8 cellular contexts compared by ENCODE assay signal in genomic region chr20:62304331-62305148, GRCh38. TPM values are rescaled to one million over a fixed set of nuclear protein-coding genes. Genes with fewer than 3 reads are reported as not detected.
DNase-seq lines count a peak whose midpoint lies in the region; ATAC-seq and TF ChIP-seq lines count a peak whose summit lies in the region.

No MANE protein-coding gene starts in this region.

- H2BK120ac ChIP-seq in mesendoderm (ENCODE audit: low read depth, low read length), result no peak overlapping the region

- H3K23ac ChIP-seq in mesendoderm (ENCODE audit: low read length), result peak overlapping the region; percentile 45

- H3K27me3 ChIP-seq in heart right ventricle (no peaks in the 10 kb centered on the region), brain microvascular endothelial cell (replicated peaks) (no peaks in the 10 kb centered on the region), mesendoderm (ENCODE audit: insufficient read depth, low read length, poor library complexity) (no peaks in the 10 kb centered on the region)

- H3K56ac ChIP-seq in mesendoderm (ENCODE audit: low read length), result peak overlapping the region; percentile 99

- no peak for ATAC-seq in heart right ventricle
- no peak for ATAC-seq in left ventricle myocardium superior
- ATAC-seq in omental fat pad (ENCODE audit: low FRiP score), result no peak
- no peak for ATAC-seq in GM19023 (IDR thresholded peaks at IDR 0.05; ENCODE audit: unreplicated experiment)

- intact Hi-C loops in heart right ventricle (cut with DNase I), result loop anchor here in 8 of 10 donors (5.0 to 10.0 kb wide), 8 partner anchors 38 to 190 kb away; partner anchors contain the start of genes RPS21 (in 2 of the 8) and LAMA5 (in 1 of the 8)
- intact Hi-C loops in left ventricle myocardium superior (cut with micrococcal nuclease), result loop anchor here (5.0 kb wide), 1 partner anchor 78 kb away; no protein-coding TSS in a partner anchor
- intact Hi-C loops in posterior vena cava (cut with DNase I), result loop anchor here in 1 of 2 donors (5.0 kb wide), 1 partner anchor 78 kb away; no protein-coding TSS in a partner anchor

- H3K36me3 ChIP-seq in heart right ventricle (peaks cover 8 to 61% (median 48%) of the 10 kb centered on the region in 9 donors), brain microvascular endothelial cell (replicated peaks) (peaks cover 53% of the 10 kb centered on the region), mesendoderm (ENCODE audit: control insufficient read depth, insufficient read depth, low read length) (peaks cover 24% of the 10 kb centered on the region)

- peak overlapping the region in 9 of 10 donors; percentile 15 to 99 (median 98) for H3K27ac ChIP-seq in heart right ventricle
- H3K27ac ChIP-seq in brain microvascular endothelial cell, result no peak overlapping the region
- no peak overlapping the region for H3K27ac ChIP-seq in mesendoderm (ENCODE audit: low read depth, low read length)

- H3K4me3 ChIP-seq in heart right ventricle (peak overlapping the region in 9 of 10 donors; percentile 79 to 98 (median 88)), brain microvascular endothelial cell (ENCODE audit: low read depth, low read length) (peak overlapping the region; percentile 85), mesendoderm (ENCODE audit: low read length) (peak overlapping the region; percentile 15)

- H3K4me2 ChIP-seq in mesendoderm (ENCODE audit: low read length), result peak overlapping the region; percentile 91

- no peak overlapping the region for H2BK15ac ChIP-seq in mesendoderm (replicated peaks; ENCODE audit: low read depth)

- H3K9ac ChIP-seq in mesendoderm (ENCODE audit: low read length), result peak overlapping the region; percentile 97

- H3K4ac ChIP-seq in mesendoderm (ENCODE audit: low read depth, low read length), result no peak overlapping the region

- H4K5ac ChIP-seq in mesendoderm (ENCODE audit: low read length), result no peak overlapping the region

- no peak overlapping the region for H4K8ac ChIP-seq in mesendoderm (ENCODE audit: low read depth, low read length)

- H3K9me3 ChIP-seq in heart right ventricle, result no peaks in the 10 kb centered on the region

- in situ Hi-C loops in brain microvascular endothelial cell (cut with HindIII; ENCODE audit: low pct_ligation_motif_present, low sequenced_read_pairs), result no loop called here

- WGBS in heart right ventricle, 2 donors, result 75 to 78% methylated on average over 29 of the region's 29 CpGs
- no CpG with 5 or more reads among the region's 29 CpGs for WGBS in mesendoderm (ENCODE audit: extremely low coverage, insufficient coverage, low lambda C conversion rate)

- peaks cover 18 to 59% (median 30%) of the 10 kb centered on the region in 9 donors for H3K4me1 ChIP-seq in heart right ventricle
- peaks cover 2% of the 10 kb centered on the region for H3K4me1 ChIP-seq in mesendoderm (ENCODE audit: control insufficient read depth, low read depth, low read length)

- H2AK5ac ChIP-seq in mesendoderm (ENCODE audit: low read length), result no peak overlapping the region

- peaks cover 4% of the 10 kb centered on the region for H3K79me1 ChIP-seq in mesendoderm (ENCODE audit: low read length)

- TF ChIP-seq CTCF in heart right ventricle (IDR thresholded peaks at IDR 0.05) (no peak), brain microvascular endothelial cell (IDR thresholded peaks at IDR 0.05; ENCODE audit: low read depth, low read length, missing control alignments) (no peak), omental fat pad (IDR thresholded peaks at IDR 0.05) (no peak)

- no peak overlapping the region for H3K18ac ChIP-seq in mesendoderm (ENCODE audit: low read length)

- H2BK5ac ChIP-seq in mesendoderm (ENCODE audit: low read length), result no peak overlapping the region

- peaks cover 33% of the 10 kb centered on the region for H3K79me2 ChIP-seq in mesendoderm (ENCODE audit: control insufficient read depth, insufficient read depth, low read length)

- DNase-seq in heart right ventricle, result no peak
- DNase-seq in left ventricle myocardium superior, result no peak
- DNase-seq in brain microvascular endothelial cell, result no peak
- DNase-seq in mesendoderm, result no peak
- no peak for DNase-seq in posterior vena cava (ENCODE audit: low spot score)
- no peak for DNase-seq in omental fat pad (ENCODE audit: low spot score)
- DNase-seq in T1000 (lab: John Stamatoyannopoulos, UW), result no peak

RNA-seq across cellular contexts. Expression of gene ADRM1, which starts 1.7 kb away (rescaled TPM):
- total RNA-seq in heart right ventricle (10 to 100 TPM; 67.7 to 97.0 (median 73.2) TPM), left ventricle myocardium superior (75.5 TPM), posterior vena cava (10 to 100 TPM; 60.9 to 70.3 TPM), omental fat pad (100 to 1,000 TPM in 3 of 4 donors, 10 to 100 TPM in 1; 97.7 to 164 (median 111) TPM)
- 100 to 1,000 TPM in 1 of 2 donors, 10 to 100 TPM in 1; 81.9 to 192 TPM for polyA plus RNA-seq in heart right ventricle
- 166 TPM for polyA plus RNA-seq in mesendoderm (2013, experiment 1 of 2)
- polyA plus RNA-seq in mesendoderm (2013, experiment 2 of 2), result 164 TPM

Comparison
In these comparisons a context has a peak if more than half of its experiments do, and no peak if none do; other contexts are left out.
1. H3K27ac ChIP-seq: peak in heart right ventricle (9 of 10); none in brain microvascular endothelial cell (single experiment) and mesendoderm (single experiment).
2. H3K4me3 ChIP-seq: peak in every context shown above with its lines; median percentile 88 in heart right ventricle; 85 in brain microvascular endothelial cell; 15 in mesendoderm.